ENCODE assay signal across 8 cellular contexts in genomic region chr6:27814415-27814664, GRCh38.
DNase-seq lines count a peak whose midpoint lies in the region; ATAC-seq and TF ChIP-seq lines count a peak whose summit lies in the region.
"Not testable (repeated sequence)": the region's sequence is repeated elsewhere in the genome, so short reads cannot be mapped to it uniquely, and the experiment has no call there.

No MANE protein-coding gene starts in this region.

- intact Hi-C loops in body of pancreas (cut with DNase I); Right ventricle myocardium inferior (cut with DNase I): not testable (repeated sequence)

- peak overlapping the region; percentile 71 for H3K4me3 Mint-ChIP-seq in stimulated activated effector memory CD8-positive, alpha-beta T cell treated with anti-CD3 and anti-CD28 coated beads, Interleukin-12 subunit alpha, Interleukin-12 subunit beta, amount 100 ng/mL, for 72 hours

- H3K4me2 ChIP-seq in BLaER1 (peak overlapping the region; percentile 84), SU-DHL-6 (ENCODE audit: low read depth, low read length, poor library complexity, severe bottlenecking) (peak overlapping the region; percentile 69)

- peak overlapping the region; percentile 89 for H3K27ac ChIP-seq in BLaER1
- H3K27ac ChIP-seq in SU-DHL-6 (ENCODE audit: low read depth, low read length) = peak overlapping the region; percentile 94
- H3K27ac ChIP-seq in body of pancreas = peak overlapping the region in 1 of 4 donors; percentile 3

- DNase-seq in body of pancreas; Right ventricle myocardium inferior (ENCODE audit: missing footprints); stimulated activated effector memory CD8-positive, alpha-beta T cell treated with anti-CD3 and anti-CD28 coated beads, Interleukin-12 subunit alpha, Interleukin-12 subunit beta, amount 100 ng/mL, for 72 hours (ENCODE audit: low spot score in 2 of 2): not testable (repeated sequence)

- H3K9me3 Mint-ChIP-seq in stimulated activated effector memory CD8-positive, alpha-beta T cell treated with anti-CD3 and anti-CD28 coated beads, Interleukin-12 subunit alpha, Interleukin-12 subunit beta, amount 100 ng/mL, for 72 hours = not testable (repeated sequence)

- not testable (repeated sequence) for H3K79me2 ChIP-seq in SU-DHL-6 (ENCODE audit: insufficient read depth, low read length)

- WGBS in body of pancreas, 2 donors = 2 to 27% methylated on average over 3 to 11 of the region's 24 CpGs

- ATAC-seq in GM19372 (IDR thresholded peaks at IDR 0.05; ENCODE audit: low read depth, unreplicated experiment) (peak; percentile 2), HG03064 (IDR thresholded peaks at IDR 0.05; ENCODE audit: low read depth, unreplicated experiment) (peak; percentile 10), body of pancreas (peak; percentile 21), Right ventricle myocardium inferior (peak; percentile 12)
- not testable (repeated sequence) for ATAC-seq in stimulated activated effector memory CD8-positive, alpha-beta T cell treated with anti-CD3 and anti-CD28 coated beads, Interleukin-12 subunit alpha, Interleukin-12 subunit beta, amount 100 ng/mL, for 72 hours

- not testable (repeated sequence) for TF ChIP-seq CTCF in SU-DHL-6 (IDR thresholded peaks at IDR 0.05; ENCODE audit: insufficient read depth, low read length, poor library complexity, severe bottlenecking); body of pancreas (IDR thresholded peaks at IDR 0.05)

- H3K4me3 ChIP-seq in BLaER1 (peak overlapping the region; percentile 68), mucosa of stomach (ENCODE audit: low read length) (peak overlapping the region; percentile 34)
- H3K4me3 ChIP-seq in SU-DHL-6 (ENCODE audit: insufficient read depth, low read length, poor library complexity, severe bottlenecking); body of pancreas: not testable (repeated sequence)

- H3K9ac ChIP-seq in BLaER1 = peak overlapping the region; percentile 90
- H3K9ac ChIP-seq in SU-DHL-6 (ENCODE audit: low read length) = peak overlapping the region; percentile 70
- peak overlapping the region; percentile 57 for H3K9ac ChIP-seq in mucosa of stomach (ENCODE audit: low read length)

- H3K36me3 Mint-ChIP-seq in stimulated activated effector memory CD8-positive, alpha-beta T cell treated with anti-CD3 and anti-CD28 coated beads, Interleukin-12 subunit alpha, Interleukin-12 subunit beta, amount 100 ng/mL, for 72 hours = peaks cover 39% of the 10 kb centered on the region

- not testable (repeated sequence) for H3K9me2 ChIP-seq in SU-DHL-6 (replicated peaks; ENCODE audit: insufficient read depth, low read length)

- peaks cover 37% of the 10 kb centered on the region for H3K4me1 Mint-ChIP-seq in stimulated activated effector memory CD8-positive, alpha-beta T cell treated with anti-CD3 and anti-CD28 coated beads, Interleukin-12 subunit alpha, Interleukin-12 subunit beta, amount 100 ng/mL, for 72 hours

- not testable (repeated sequence) for H2AFZ ChIP-seq in SU-DHL-6 (ENCODE audit: low read depth, low read length, severe bottlenecking)

- not testable (repeated sequence) for H3K27me3 ChIP-seq in BLaER1; SU-DHL-6 (ENCODE audit: low read length); body of pancreas; mucosa of stomach (ENCODE audit: control insufficient read depth, insufficient read depth, low read length)

- peak overlapping the region; percentile 87 for H3K27ac Mint-ChIP-seq in stimulated activated effector memory CD8-positive, alpha-beta T cell treated with anti-CD3 and anti-CD28 coated beads, Interleukin-12 subunit alpha, Interleukin-12 subunit beta, amount 100 ng/mL, for 72 hours

- H3K36me3 ChIP-seq in BLaER1; SU-DHL-6 (ENCODE audit: low read length); body of pancreas (replicated peaks in 1 of 2; ENCODE audit: insufficient read depth in 1 of 2, low read depth in 2 of 2); mucosa of stomach (ENCODE audit: control insufficient read depth, insufficient read depth, low read length): not testable (repeated sequence)

- peaks cover 74% of the 10 kb centered on the region for H3F3A ChIP-seq in SU-DHL-6 (ENCODE audit: insufficient read depth)

- H4K20me1 ChIP-seq in BLaER1; SU-DHL-6 (ENCODE audit: low read depth, low read length): not testable (repeated sequence)

- H3K9me3 ChIP-seq in BLaER1; SU-DHL-6 (ENCODE audit: insufficient read depth, low read length); body of pancreas; mucosa of stomach (ENCODE audit: control insufficient read depth, low read length): not testable (repeated sequence)

- H3K4me1 ChIP-seq in BLaER1 (peaks cover 49% of the 10 kb centered on the region), body of pancreas (peaks cover 12% of the 10 kb centered on the region)
- H3K4me1 ChIP-seq in mucosa of stomach (ENCODE audit: control insufficient read depth, insufficient read depth, low read length) = not testable (repeated sequence)

- TF ChIP-seq POLR2A in body of pancreas (IDR thresholded peaks at IDR 0.05) = not testable (repeated sequence)
